In genomic region chr12:47805417-47805816, GRCh38 we compare ENCODE assay signal across 12 cellular contexts. TPM values are rescaled to one million over a fixed set of nuclear protein-coding genes. Genes with fewer than 3 reads are reported as not detected.
DNase-seq lines count a peak whose midpoint lies in the region; TF ChIP-seq lines count a peak whose summit lies in the region.
"Had no signal": no experiment of that assay in that cellular context is flagged by ENCODE, and none has a peak within 500 bp of the region (broad histone marks: within the 10 kb centered on the region; RNA-seq: fewer than 3 reads in every experiment).

No MANE protein-coding gene starts in this region.

- peak overlapping the region; percentile 46 for H3K27ac ChIP-seq in skeletal muscle tissue (ENCODE audit: low read depth, low read length)
- H3K27ac ChIP-seq: ovary had no signal

- no peak overlapping the region for H3K4me3 Mint-ChIP-seq in activated CD4-positive, alpha-beta memory T cell treated with anti-CD3 and anti-CD28 coated beads for 36 hours

- no peaks in the 10 kb centered on the region for H3K9me3 Mint-ChIP-seq in activated CD4-positive, alpha-beta memory T cell treated with anti-CD3 and anti-CD28 coated beads for 36 hours

- H3K27me3 ChIP-seq in skeletal muscle tissue (ENCODE audit: control insufficient read depth in 3 of 3, insufficient read depth in 3 of 3, low read length in 3 of 3) = no peaks in the 10 kb centered on the region
- H3K27me3 ChIP-seq: ovary had no signal

- H3K27ac Mint-ChIP-seq in activated CD4-positive, alpha-beta memory T cell treated with anti-CD3 and anti-CD28 coated beads for 36 hours = peak overlapping the region; percentile 99

- no peak for TF ChIP-seq CTCF in fibroblast of pulmonary artery (IDR thresholded peaks at IDR 0.05; ENCODE audit: low read length, missing control alignments)

- intact Hi-C loops in activated CD4-positive, alpha-beta memory T cell treated with anti-CD3 and anti-CD28 coated beads for 36 hours (cut with micrococcal nuclease) = no loop called here

- CTCF ChIA-PET in activated CD4-positive, alpha-beta memory T cell treated with anti-CD3 and anti-CD28 coated beads for 36 hours (lab: Charles Lee) = interaction anchor here (1.2 to 28.1 kb wide), 5 partner anchors 12 to 63 kb away, joined by 3 to 795 read pairs (median 7); no protein-coding TSS in a partner anchor

- no peak overlapping the region for H3K9ac ChIP-seq in skeletal muscle tissue (ENCODE audit: low read depth in 1 of 3, low read length in 3 of 3)

- no peaks in the 10 kb centered on the region for H3K27me3 Mint-ChIP-seq in activated CD4-positive, alpha-beta memory T cell treated with anti-CD3 and anti-CD28 coated beads for 36 hours

- H3K9me3 ChIP-seq in skeletal muscle tissue (ENCODE audit: control insufficient read depth in 3 of 3, low read length in 3 of 3) = no peaks in the 10 kb centered on the region
- H3K9me3 ChIP-seq: ovary had no signal

- POLR2A ChIA-PET in activated CD4-positive, alpha-beta memory T cell treated with anti-CD3 and anti-CD28 coated beads for 36 hours (lab: Charles Lee) = interaction anchor here (1.5 to 1.7 kb wide), 2 partner anchors 27 to 28 kb away, joined by 4 read pairs; no protein-coding TSS in a partner anchor

- peak; percentile 60 for DNase-seq in EH (ENCODE audit: low read depth)
- no peak for DNase-seq in activated CD4-positive, alpha-beta memory T cell treated with anti-CD3 and anti-CD28 coated beads for 36 hours
- peak; percentile 30 for DNase-seq in fibroblast of pulmonary artery (ENCODE audit: low read depth)
- no peak for DNase-seq in stimulated activated CD4-positive, alpha-beta T cell treated with anti-CD3 and anti-CD28 coated beads, Interleukin-1b, Interleukin-23, amount 100 ng/mL, for 48 hours
- DNase-seq in cerebellum (ENCODE audit: low spot score) = no peak
- no peak for DNase-seq in SHP77 (lab: John Stamatoyannopoulos, UW)
- no peak for DNase-seq in NCI-H345 (lab: John Stamatoyannopoulos, UW)
- DNase-seq: activated CD4-positive, alpha-beta T cell treated with anti-CD3 and anti-CD28 coated beads, Interleukin-2, amount 50 U/mL, for 1 hour; DMS 273 treated with DMSO at 0.1 percent for 48 hours; OCI-M1; ovary had no signal

- peaks cover 0 to 9% (median 4%) of the 10 kb centered on the region in 3 donors for H3K36me3 ChIP-seq in skeletal muscle tissue (ENCODE audit: control insufficient read depth in 3 of 3, insufficient read depth in 3 of 3, low read length in 3 of 3)
- H3K36me3 ChIP-seq: ovary had no signal

- H3K4me3 ChIP-seq in fibroblast of pulmonary artery (replicated peaks; ENCODE audit: low read depth, low read length) (no peak overlapping the region), skeletal muscle tissue (ENCODE audit: low read length in 3 of 3) (no peak overlapping the region)
- H3K4me3 ChIP-seq: ovary had no signal

- H3K4me1 Mint-ChIP-seq in activated CD4-positive, alpha-beta memory T cell treated with anti-CD3 and anti-CD28 coated beads for 36 hours (ENCODE audit: low read depth) = peaks cover 93% of the 10 kb centered on the region

- H3K4me1 ChIP-seq in skeletal muscle tissue (ENCODE audit: control insufficient read depth in 3 of 3, insufficient read depth in 3 of 3, low read length in 3 of 3) = peaks cover 90 to 96% (median 94%) of the 10 kb centered on the region in 3 donors

- peaks cover 53% of the 10 kb centered on the region for H3K36me3 Mint-ChIP-seq in activated CD4-positive, alpha-beta memory T cell treated with anti-CD3 and anti-CD28 coated beads for 36 hours

RNA-seq across cellular contexts. Expression of gene HDAC7, which starts 14.3 kb away (rescaled TPM):
- total RNA-seq in activated CD4-positive, alpha-beta memory T cell treated with anti-CD3 and anti-CD28 coated beads for 36 hours = 100 to 1,000 TPM; 257 to 280 TPM
- total RNA-seq in skeletal muscle tissue = 21.4 TPM
- 12.1 TPM for total RNA-seq in cerebellum

RNA-seq across cellular contexts. Expression of gene SLC48A1, which starts 32.4 kb away (rescaled TPM):
- total RNA-seq in activated CD4-positive, alpha-beta memory T cell treated with anti-CD3 and anti-CD28 coated beads for 36 hours = 10 to 100 TPM; 13.7 to 16.2 TPM
- total RNA-seq in skeletal muscle tissue (7.8 TPM), cerebellum (7.8 TPM)

RNA-seq across cellular contexts. Expression of gene RAPGEF3, which starts 46.7 kb away (rescaled TPM):
- 1 to 10 TPM; 2.1 to 2.5 TPM for total RNA-seq in activated CD4-positive, alpha-beta memory T cell treated with anti-CD3 and anti-CD28 coated beads for 36 hours
- 8.4 TPM for total RNA-seq in skeletal muscle tissue
- 11.9 TPM for total RNA-seq in cerebellum

Comparison
In these comparisons a context has a peak if more than half of its experiments do, and no peak if none do; other contexts are left out.
1. DNase-seq: peak in EH (single experiment) and fibroblast of pulmonary artery (single experiment); none in activated CD4-positive, alpha-beta memory T cell treated with anti-CD3 and anti-CD28 coated beads for 36 hours (single experiment), stimulated activated CD4-positive, alpha-beta T cell treated with anti-CD3 and anti-CD28 coated beads, Interleukin-1b, Interleukin-23, amount 100 ng/mL, for 48 hours (single experiment), cerebellum (single experiment), SHP77 (0 of 2) and NCI-H345 (single experiment).
2. RNA of gene HDAC7, which starts 14.3 kb away (total RNA-seq): 257 to 280 TPM in activated CD4-positive, alpha-beta memory T cell treated with anti-CD3 and anti-CD28 coated beads for 36 hours; 21.4 TPM in skeletal muscle tissue (single experiment) and 12.1 TPM in cerebellum (single experiment); every median in the first group is over 10 times any median in the second.